20 cellular contexts compared by ENCODE assay signal in genomic region chr2:192307530-192307929, GRCh38.
"Had no signal": no experiment of that assay in that cellular context is flagged by ENCODE, and none has a peak within 500 bp of the region (broad histone marks: within the 10 kb centered on the region; RNA-seq: fewer than 3 reads in every experiment).

No MANE protein-coding gene starts in this region.

- DNase-seq: activated CD4-positive, alpha-beta T cell treated with anti-CD3 and anti-CD28 coated beads for 1 hour; activated CD4-positive, alpha-beta T cell treated with anti-CD3 and anti-CD28 coated beads, Interleukin-2, amount 50 U/mL, for 4 hours; activated naive CD4-positive, alpha-beta T cell treated with anti-CD3 and anti-CD28 coated beads for 36 hours; activated naive CD8-positive, alpha-beta T cell treated with anti-CD3 and anti-CD28 coated beads, Interleukin-2, amount 50 U/mL, for 24 hours; caudate nucleus; colonic mucosa; heart right ventricle; left colon; midbrain; ovary; stimulated activated CD4-positive, alpha-beta T cell treated with anti-CD3 and anti-CD28 coated beads, Interleukin-2, amount 100 ng/mL, for 48 hours; T-helper 1 cell; T1000; tibial artery had no signal

- ATAC-seq: activated naive CD8-positive, alpha-beta T cell treated with anti-CD3 and anti-CD28 coated beads, Interleukin-2, amount 50 U/mL, for 24 hours; activated T-helper 17 cell treated with anti-CD3 and anti-CD28 coated beads, Interleukin-2, amount 50 U/mL, for 72 hours; esophagus mucosa; heart right ventricle; left colon; SK-N-SH treated with all-trans-retinoic acid at 6 μM for 48 hours; stimulated activated memory B cell treated with anti-CD40 and anti-IgM and Interleukin-4, amounts not matched to agents 10 μg/mL and 1 μg/mL and 100 μg/mL, for 72 hours had no signal

- H3K4me3 ChIP-seq: colonic mucosa, heart right ventricle, lung, ovary, tibial artery had no signal

- H3K36me3 ChIP-seq: colonic mucosa, heart right ventricle, ovary, tibial artery had no signal

- H3K27ac ChIP-seq: colonic mucosa, heart right ventricle, ovary, tibial artery, VCaP had no signal

- H3K9me3 ChIP-seq: colonic mucosa, heart right ventricle, ovary, tibial artery had no signal

- H3K4me1 ChIP-seq: colonic mucosa, heart right ventricle, tibial artery had no signal

- H3K27me3 ChIP-seq: colonic mucosa, heart right ventricle, ovary, tibial artery had no signal
